12 cellular contexts compared by ENCODE assay signal in the genomic region with DNA sequence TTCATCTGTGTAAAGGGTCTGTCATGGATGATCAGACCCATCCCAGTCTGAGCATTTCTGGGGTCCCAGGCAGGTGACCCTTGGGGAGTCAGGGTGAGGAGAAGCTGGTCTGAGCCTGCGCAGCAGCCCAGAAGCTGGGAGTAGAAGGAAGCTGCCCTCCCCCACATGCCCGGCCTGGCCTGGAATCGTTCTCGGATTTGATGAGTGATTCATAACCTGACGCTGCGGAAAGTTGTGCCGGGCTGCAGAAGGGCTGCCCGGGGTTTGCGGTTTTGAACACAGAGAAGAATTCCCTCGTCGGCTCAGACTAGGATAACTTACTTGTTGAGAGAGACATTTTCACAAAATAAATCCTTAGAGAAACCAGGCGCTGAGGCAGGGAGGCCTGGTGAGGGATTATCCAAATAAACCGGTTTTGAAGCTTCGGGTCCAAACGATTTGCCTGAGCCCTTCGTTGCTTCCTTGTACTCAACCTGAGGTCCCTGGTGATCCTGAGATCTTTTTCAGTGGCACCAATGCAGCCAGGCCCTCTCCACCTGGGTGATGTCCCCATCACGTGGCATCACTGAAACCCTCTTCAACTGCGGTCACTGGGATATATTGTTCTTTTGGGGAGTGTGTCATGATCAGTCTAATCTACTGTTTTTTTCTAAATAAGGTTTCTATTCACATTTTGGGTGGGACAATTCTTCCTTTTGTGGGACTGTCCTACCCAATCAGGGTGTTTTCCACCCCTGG. TPM values are rescaled to one million over a fixed set of nuclear protein-coding genes. Genes with fewer than 3 reads are reported as not detected.
DNase-seq lines count a peak whose midpoint lies in the region; ATAC-seq and TF ChIP-seq lines count a peak whose summit lies in the region.
"Had no signal": no experiment of that assay in that cellular context is flagged by ENCODE, and none has a peak within 500 bp of the region (broad histone marks: within the 10 kb centered on the region; RNA-seq: fewer than 3 reads in every experiment).

No MANE protein-coding gene starts in this region.

- no peak overlapping the region for H3K4me3 Mint-ChIP-seq in dendritic cell treated with granulocyte-macrophage colony-stimulating factor and Interleukin-4, amounts not matched to agents 40 ng/mL and 50 ng/mL, for 4 days
- H3K4me3 Mint-ChIP-seq in neural crest cell = no peak overlapping the region
- no peak overlapping the region for H3K4me3 Mint-ChIP-seq in activated T-cell treated with anti-CD3 and anti-CD28 coated beads, Interleukin-2, amount 50 U/mL, for 4 hours
- H3K4me3 Mint-ChIP-seq: CD4-positive, CD25-positive, alpha-beta regulatory T cell had no signal

- H3K4me1 Mint-ChIP-seq in dendritic cell treated with granulocyte-macrophage colony-stimulating factor and Interleukin-4, amounts not matched to agents 40 ng/mL and 50 ng/mL, for 4 days (ENCODE audit: low read depth) = peaks cover 48% of the 10 kb centered on the region
- peaks cover 36% of the 10 kb centered on the region for H3K4me1 Mint-ChIP-seq in neural crest cell
- H3K4me1 Mint-ChIP-seq in activated T-cell treated with anti-CD3 and anti-CD28 coated beads, Interleukin-2, amount 50 U/mL, for 4 hours (ENCODE audit: low read depth) = no peaks in the 10 kb centered on the region
- H3K4me1 Mint-ChIP-seq: CD4-positive, CD25-positive, alpha-beta regulatory T cell had no signal

- H3K36me3 ChIP-seq in MG63 (no peaks in the 10 kb centered on the region), body of pancreas (replicated peaks in 1 of 2; ENCODE audit: insufficient read depth in 1 of 2, low read depth in 2 of 2) (no peaks in the 10 kb centered on the region)

- WGBS in body of pancreas, 2 donors = 79 to 89% methylated on average over 16 to 18 of the region's 18 CpGs

- no peaks in the 10 kb centered on the region for H3K4me1 ChIP-seq in body of pancreas

- TF ChIP-seq POLR2A in body of pancreas (IDR thresholded peaks at IDR 0.05) = no peak

- no peak overlapping the region for H3K27ac ChIP-seq in body of pancreas

- H3K36me3 Mint-ChIP-seq in dendritic cell treated with granulocyte-macrophage colony-stimulating factor and Interleukin-4, amounts not matched to agents 40 ng/mL and 50 ng/mL, for 4 days (ENCODE audit: low read depth) = no peaks in the 10 kb centered on the region
- H3K36me3 Mint-ChIP-seq in neural crest cell (ENCODE audit: low read depth) = no peaks in the 10 kb centered on the region
- H3K36me3 Mint-ChIP-seq in activated T-cell treated with anti-CD3 and anti-CD28 coated beads, Interleukin-2, amount 50 U/mL, for 4 hours (ENCODE audit: insufficient read depth) = no peaks in the 10 kb centered on the region
- H3K36me3 Mint-ChIP-seq: CD4-positive, CD25-positive, alpha-beta regulatory T cell had no signal

- ATAC-seq in HG03521 (IDR thresholded peaks at IDR 0.05; ENCODE audit: unreplicated experiment) = no peak
- ATAC-seq in activated T-cell treated with anti-CD3 and anti-CD28 coated beads, Interleukin-2, amount 50 U/mL, for 4 hours = no peak
- ATAC-seq in body of pancreas = no peak

- no peaks in the 10 kb centered on the region for H3K9me3 Mint-ChIP-seq in dendritic cell treated with granulocyte-macrophage colony-stimulating factor and Interleukin-4, amounts not matched to agents 40 ng/mL and 50 ng/mL, for 4 days
- no peaks in the 10 kb centered on the region for H3K9me3 Mint-ChIP-seq in neural crest cell
- no peaks in the 10 kb centered on the region for H3K9me3 Mint-ChIP-seq in activated T-cell treated with anti-CD3 and anti-CD28 coated beads, Interleukin-2, amount 50 U/mL, for 4 hours
- H3K9me3 Mint-ChIP-seq: activated T-helper 2 cell treated with anti-CD3 and anti-CD28 coated beads, Interferon-gamma antibody, Interleukin-2, Interleukin-4, amounts not matched to agents 10 μg/mL and 5 μg/mL and 100 μg/mL, durations not matched to agents 14 hours and 24 hours and 36 hours; CD4-positive, CD25-positive, alpha-beta regulatory T cell had no signal

- DNase-seq in AG08395 (ENCODE audit: low spot score) = peak; percentile 95
- peak; percentile 92 for DNase-seq in MG63
- DNase-seq in neural crest cell (ENCODE audit: low read depth, low spot score) = no peak
- DNase-seq in NCI-H128 (lab: John Stamatoyannopoulos, UW; ENCODE audit: unreplicated experiment) = no peak
- no peak for DNase-seq in activated T-cell treated with anti-CD3 and anti-CD28 coated beads, Interleukin-2, amount 50 U/mL, for 4 hours
- no peak for DNase-seq in body of pancreas
- DNase-seq: CD4-positive, CD25-positive, alpha-beta regulatory T cell; NCI-H524 had no signal

- TF ChIP-seq CTCF in neural crest cell (conservative IDR thresholded peaks at IDR 0.05) (no peak), body of pancreas (IDR thresholded peaks at IDR 0.05) (no peak)

- no peaks in the 10 kb centered on the region for H3K9me3 ChIP-seq in MG63
- H3K9me3 ChIP-seq in body of pancreas = no peaks in the 10 kb centered on the region

- H3K27me3 Mint-ChIP-seq in dendritic cell treated with granulocyte-macrophage colony-stimulating factor and Interleukin-4, amounts not matched to agents 40 ng/mL and 50 ng/mL, for 4 days = peaks cover 11% of the 10 kb centered on the region
- no peaks in the 10 kb centered on the region for H3K27me3 Mint-ChIP-seq in neural crest cell (ENCODE audit: low read depth)
- peaks cover 25% of the 10 kb centered on the region for H3K27me3 Mint-ChIP-seq in activated T-cell treated with anti-CD3 and anti-CD28 coated beads, Interleukin-2, amount 50 U/mL, for 4 hours (ENCODE audit: low read depth)
- H3K27me3 Mint-ChIP-seq: CD4-positive, CD25-positive, alpha-beta regulatory T cell had no signal

- H3K4me3 ChIP-seq in MG63 = no peak overlapping the region
- no peak overlapping the region for H3K4me3 ChIP-seq in body of pancreas

- peak overlapping the region; percentile 11 for H3K27ac Mint-ChIP-seq in dendritic cell treated with granulocyte-macrophage colony-stimulating factor and Interleukin-4, amounts not matched to agents 40 ng/mL and 50 ng/mL, for 4 days
- peak overlapping the region; percentile 19 for H3K27ac Mint-ChIP-seq in neural crest cell (ENCODE audit: unreplicated experiment)
- H3K27ac Mint-ChIP-seq: activated T-helper 2 cell treated with anti-CD3 and anti-CD28 coated beads, Interferon-gamma antibody, Interleukin-2, Interleukin-4, amounts not matched to agents 10 μg/mL and 5 μg/mL and 100 μg/mL, durations not matched to agents 14 hours and 24 hours and 36 hours; CD4-positive, CD25-positive, alpha-beta regulatory T cell had no signal

- H3K27me3 ChIP-seq in MG63 (no peaks in the 10 kb centered on the region), body of pancreas (no peaks in the 10 kb centered on the region)

- intact Hi-C loops in dendritic cell treated with granulocyte-macrophage colony-stimulating factor and Interleukin-4, amounts not matched to agents 40 ng/mL and 50 ng/mL, for 4 days (cut with micrococcal nuclease) = loop anchor here (10.0 kb wide), 1 partner anchor 95 kb away; no protein-coding TSS in a partner anchor
- intact Hi-C loops in body of pancreas (cut with DNase I) = no loop called here

RNA-seq across cellular contexts. Expression of a gene that starts 29.2 kb away (rescaled TPM):
- total RNA-seq in MG63 (2014; rRNA removed; shearing (Covaris generic); ENCODE audit: low replicate concordance) = 19.6 TPM in 2 replicates
- total RNA-seq in neural crest cell (57.2 and 60.3 TPM in 2 replicates), body of pancreas (1 to 10 TPM; 2.9 to 7.9 TPM)
- total RNA-seq in activated T-cell treated with anti-CD3 and anti-CD28 coated beads, Interleukin-2, amount 50 U/mL, for 4 hours = under 1 TPM; 0.15 to 0.68 (median 0.16) TPM
- total RNA-seq: activated T-helper 2 cell treated with anti-CD3 and anti-CD28 coated beads, Interferon-gamma antibody, Interleukin-2, Interleukin-4, amounts not matched to agents 10 μg/mL and 5 μg/mL and 100 μg/mL, durations not matched to agents 14 hours and 24 hours and 36 hours; CD4-positive, CD25-positive, alpha-beta regulatory T cell; T-helper 2 cell treated with Interferon-gamma antibody and Interleukin-4, amounts not matched to agents 100 ng/mL and 5 ng/mL, for 36 hours had no signal

Comparison
In these comparisons a context has a peak if more than half of its experiments do, and no peak if none do; other contexts are left out.
1. DNase-seq: peak in AG08395 (single experiment) and MG63 (single experiment); none in neural crest cell (single experiment), NCI-H128 (single experiment), activated T-cell treated with anti-CD3 and anti-CD28 coated beads, Interleukin-2, amount 50 U/mL, for 4 hours (single experiment) and body of pancreas (0 of 4).